15 cellular contexts compared by ENCODE assay signal in the genomic region with DNA sequence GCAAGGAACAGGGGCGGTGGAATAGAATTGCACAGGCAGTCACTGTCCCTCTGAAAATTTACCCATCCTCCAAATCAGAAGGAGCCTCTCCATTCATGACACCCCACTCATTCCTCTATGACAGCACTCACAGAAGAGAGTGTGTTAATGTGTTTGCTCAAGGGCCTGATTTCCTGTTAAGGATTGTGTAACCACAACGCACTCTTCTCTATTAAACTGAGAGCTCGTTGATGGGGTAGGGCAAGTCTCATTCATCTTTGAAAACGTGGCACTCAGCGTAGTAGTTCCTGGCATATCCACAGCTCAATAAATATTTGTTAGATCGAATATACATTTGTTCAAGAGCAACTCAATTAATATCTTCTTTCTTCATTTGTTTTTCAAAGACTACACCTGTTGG.
DNase-seq lines count a peak whose midpoint lies in the region; ATAC-seq and TF ChIP-seq lines count a peak whose summit lies in the region.
"Had no signal": no experiment of that assay in that cellular context is flagged by ENCODE, and none has a peak within 500 bp of the region (broad histone marks: within the 10 kb centered on the region; RNA-seq: fewer than 3 reads in every experiment).

No MANE protein-coding gene starts in this region.

- intact Hi-C loops in lower lobe of right lung (cut with DNase I), result no loop called here

- no peak overlapping the region for H3K27ac ChIP-seq in lower lobe of right lung

- no peaks in the 10 kb centered on the region for H3K9me3 ChIP-seq in lower lobe of right lung
- H3K9me3 ChIP-seq: BE2C had no signal

- H3K9me3 Mint-ChIP-seq in stimulated activated naive B cell treated with anti-CD40 and anti-IgM and Interleukin-4, amounts not matched to agents 10 μg/mL and 1 μg/mL and 100 μg/mL, for 72 hours, result no peaks in the 10 kb centered on the region
- H3K9me3 Mint-ChIP-seq: activated CD4-positive, alpha-beta memory T cell treated with anti-CD3 and anti-CD28 coated beads for 36 hours; activated naive CD4-positive, alpha-beta T cell treated with anti-CD3 and anti-CD28 coated beads, Interleukin-2, amount 10 ng/mL, durations not matched to agents 7 days and 5 days; naive B cell had no signal

- peaks cover 12 to 15% of the 10 kb centered on the region in 2 donors for H3K4me1 Mint-ChIP-seq in stimulated activated naive B cell treated with anti-CD40 and anti-IgM and Interleukin-4, amounts not matched to agents 10 μg/mL and 1 μg/mL and 100 μg/mL, for 72 hours

- no peaks in the 10 kb centered on the region for H3K36me3 Mint-ChIP-seq in stimulated activated naive B cell treated with anti-CD40 and anti-IgM and Interleukin-4, amounts not matched to agents 10 μg/mL and 1 μg/mL and 100 μg/mL, for 72 hours
- H3K36me3 Mint-ChIP-seq: activated CD4-positive, alpha-beta memory T cell treated with anti-CD3 and anti-CD28 coated beads for 36 hours; activated naive CD4-positive, alpha-beta T cell treated with anti-CD3 and anti-CD28 coated beads, Interleukin-2, amount 10 ng/mL, durations not matched to agents 7 days and 5 days; naive B cell had no signal

- no peak overlapping the region for H3K4me3 ChIP-seq in lower lobe of right lung
- H3K4me3 ChIP-seq: smooth muscle cell had no signal

- no peaks in the 10 kb centered on the region for H3K36me3 ChIP-seq in lower lobe of right lung
- H3K36me3 ChIP-seq: BE2C had no signal

- peak; percentile 97 for DNase-seq in DMS53 (lab: John Stamatoyannopoulos, UW)
- DNase-seq in NCI-H1436 treated with DMSO at 0.1 percent for 48 hours (lab: John Stamatoyannopoulos, UW), result peak; percentile 70
- DNase-seq in NOMO-1 treated with dmso at 0.1 percent for 144 hours (lab: John Stamatoyannopoulos, UW; ENCODE audit: unreplicated experiment), result peak; percentile 65
- no peak for DNase-seq in lower lobe of right lung
- no peak for DNase-seq in stimulated activated naive B cell treated with anti-CD40 and anti-IgM and Interleukin-4, amounts not matched to agents 10 μg/mL and 1 μg/mL and 100 μg/mL, for 72 hours
- DNase-seq in HuH-7.5 (ENCODE audit: low spot score), result no peak
- DNase-seq in superior temporal gyrus (ENCODE audit: extremely low spot score), result no peak
- no peak for DNase-seq in activated effector memory CD4-positive, alpha-beta T cell treated with anti-CD3 and anti-CD28 coated beads, Interleukin-2, amount 50 U/mL, for 16 hours
- DNase-seq: activated CD4-positive, alpha-beta memory T cell treated with anti-CD3 and anti-CD28 coated beads for 36 hours; activated naive CD4-positive, alpha-beta T cell treated with anti-CD3 and anti-CD28 coated beads, Interleukin-2, amount 10 ng/mL, durations not matched to agents 7 days and 5 days; BE2C; islet precursor cell; naive B cell; T-helper 2 cell had no signal

- H3K27me3 Mint-ChIP-seq in stimulated activated naive B cell treated with anti-CD40 and anti-IgM and Interleukin-4, amounts not matched to agents 10 μg/mL and 1 μg/mL and 100 μg/mL, for 72 hours, result peaks cover 0 to 3% of the 10 kb centered on the region in 2 donors
- H3K27me3 Mint-ChIP-seq: activated CD4-positive, alpha-beta memory T cell treated with anti-CD3 and anti-CD28 coated beads for 36 hours had no signal

- no peak overlapping the region for H3K27ac Mint-ChIP-seq in stimulated activated naive B cell treated with anti-CD40 and anti-IgM and Interleukin-4, amounts not matched to agents 10 μg/mL and 1 μg/mL and 100 μg/mL, for 72 hours
- H3K27ac Mint-ChIP-seq: activated CD4-positive, alpha-beta memory T cell treated with anti-CD3 and anti-CD28 coated beads for 36 hours; activated naive CD4-positive, alpha-beta T cell treated with anti-CD3 and anti-CD28 coated beads, Interleukin-2, amount 10 ng/mL, durations not matched to agents 7 days and 5 days; naive B cell had no signal

- H3K4me1 ChIP-seq in lower lobe of right lung, result peaks cover 19% of the 10 kb centered on the region
- H3K4me1 ChIP-seq: BE2C had no signal

- H3K27me3 ChIP-seq in lower lobe of right lung (ENCODE audit: low read depth), result no peaks in the 10 kb centered on the region
- H3K27me3 ChIP-seq: BE2C had no signal

- ATAC-seq in lower lobe of right lung, result peak; percentile 59 to 63
- ATAC-seq in stimulated activated naive B cell treated with anti-CD40 and anti-IgM and Interleukin-4, amounts not matched to agents 10 μg/mL and 1 μg/mL and 100 μg/mL, for 72 hours (replicated peaks), result no peak

- no peak overlapping the region for H3K4me3 Mint-ChIP-seq in stimulated activated naive B cell treated with anti-CD40 and anti-IgM and Interleukin-4, amounts not matched to agents 10 μg/mL and 1 μg/mL and 100 μg/mL, for 72 hours
- H3K4me3 Mint-ChIP-seq: activated CD4-positive, alpha-beta memory T cell treated with anti-CD3 and anti-CD28 coated beads for 36 hours; activated naive CD4-positive, alpha-beta T cell treated with anti-CD3 and anti-CD28 coated beads, Interleukin-2, amount 10 ng/mL, durations not matched to agents 7 days and 5 days; naive B cell had no signal

- TF ChIP-seq CTCF in lower lobe of right lung (IDR thresholded peaks at IDR 0.05), result no peak

Comparison
In these comparisons a context has a peak if more than half of its experiments do, and no peak if none do; other contexts are left out.
1. DNase-seq: peak in DMS53 (single experiment), NCI-H1436 treated with DMSO at 0.1 percent for 48 hours (single experiment) and NOMO-1 treated with dmso at 0.1 percent for 144 hours (single experiment); none in lower lobe of right lung (single experiment), stimulated activated naive B cell treated with anti-CD40 and anti-IgM and Interleukin-4, amounts not matched to agents 10 μg/mL and 1 μg/mL and 100 μg/mL, for 72 hours (single experiment), HuH-7.5 (single experiment), superior temporal gyrus (single experiment) and activated effector memory CD4-positive, alpha-beta T cell treated with anti-CD3 and anti-CD28 coated beads, Interleukin-2, amount 50 U/mL, for 16 hours (single experiment).
2. ATAC-seq: peak in lower lobe of right lung (2 of 2); none in stimulated activated naive B cell treated with anti-CD40 and anti-IgM and Interleukin-4, amounts not matched to agents 10 μg/mL and 1 μg/mL and 100 μg/mL, for 72 hours (0 of 2).